In genomic region chr1:226912587-226913176, GRCh38 we compare ENCODE assay signal across 8 cellular contexts. TPM values are rescaled to one million over a fixed set of nuclear protein-coding genes. Genes with fewer than 3 reads are reported as not detected.
A peak's percentile ranks its signal among the peaks of the same experiment; 100 is the strongest.
DNase-seq lines count a peak whose midpoint lies in the region; ATAC-seq lines count a peak whose summit lies in the region.

No MANE protein-coding gene starts in this region.

- peak; percentile 62 for ATAC-seq in GM21423 (IDR thresholded peaks at IDR 0.05; ENCODE audit: unreplicated experiment)
- peak; percentile 88 for ATAC-seq in Right ventricle myocardium superior (ENCODE audit: poor library complexity)
- no peak for ATAC-seq in HG03439 (IDR thresholded peaks at IDR 0.05; ENCODE audit: unreplicated experiment)

- intact Hi-C loops in Right ventricle myocardium superior (cut with DNase I) = no loop called here

- DNase-seq in COR-L47 (lab: John Stamatoyannopoulos, UW) = peak; percentile 44
- peak; percentile 77 for DNase-seq in NCI-H2107 (lab: John Stamatoyannopoulos, UW)
- peak; percentile 49 to 53 for DNase-seq in activated T-cell treated with anti-CD3 and anti-CD28 coated beads, Interleukin-2, amount 50 U/mL, for 48 hours
- peak; percentile 74 for DNase-seq in Right ventricle myocardium superior
- DNase-seq in renal cortical epithelial cell (ENCODE audit: low read depth) = peak; percentile 41
- no peak for DNase-seq in cortex of kidney (lab: John Stamatoyannopoulos, UW)

RNA-seq across cellular contexts. Expression of gene COQ8A, which starts 27.4 kb away (rescaled TPM):
- total RNA-seq in Right ventricle myocardium superior (393 TPM), renal cortical epithelial cell (4.7 and 16.4 TPM in 2 replicates)

RNA-seq across cellular contexts. Expression of gene PSEN2, which starts 42.3 kb away (rescaled TPM):
- total RNA-seq in Right ventricle myocardium superior = 19.8 TPM
- 22.2 and 26.7 TPM in 2 replicates for total RNA-seq in renal cortical epithelial cell

Comparison
In these comparisons a context has a peak if more than half of its experiments do, and no peak if none do; other contexts are left out.
1. RNA of gene COQ8A, which starts 27.4 kb away (total RNA-seq): 393 TPM in Right ventricle myocardium superior (single experiment); 4.7 to 16.4 TPM in renal cortical epithelial cell; every median in the first group is over 10 times any median in the second.